1 cellular context compared by ENCODE assay signal in the genomic region with DNA sequence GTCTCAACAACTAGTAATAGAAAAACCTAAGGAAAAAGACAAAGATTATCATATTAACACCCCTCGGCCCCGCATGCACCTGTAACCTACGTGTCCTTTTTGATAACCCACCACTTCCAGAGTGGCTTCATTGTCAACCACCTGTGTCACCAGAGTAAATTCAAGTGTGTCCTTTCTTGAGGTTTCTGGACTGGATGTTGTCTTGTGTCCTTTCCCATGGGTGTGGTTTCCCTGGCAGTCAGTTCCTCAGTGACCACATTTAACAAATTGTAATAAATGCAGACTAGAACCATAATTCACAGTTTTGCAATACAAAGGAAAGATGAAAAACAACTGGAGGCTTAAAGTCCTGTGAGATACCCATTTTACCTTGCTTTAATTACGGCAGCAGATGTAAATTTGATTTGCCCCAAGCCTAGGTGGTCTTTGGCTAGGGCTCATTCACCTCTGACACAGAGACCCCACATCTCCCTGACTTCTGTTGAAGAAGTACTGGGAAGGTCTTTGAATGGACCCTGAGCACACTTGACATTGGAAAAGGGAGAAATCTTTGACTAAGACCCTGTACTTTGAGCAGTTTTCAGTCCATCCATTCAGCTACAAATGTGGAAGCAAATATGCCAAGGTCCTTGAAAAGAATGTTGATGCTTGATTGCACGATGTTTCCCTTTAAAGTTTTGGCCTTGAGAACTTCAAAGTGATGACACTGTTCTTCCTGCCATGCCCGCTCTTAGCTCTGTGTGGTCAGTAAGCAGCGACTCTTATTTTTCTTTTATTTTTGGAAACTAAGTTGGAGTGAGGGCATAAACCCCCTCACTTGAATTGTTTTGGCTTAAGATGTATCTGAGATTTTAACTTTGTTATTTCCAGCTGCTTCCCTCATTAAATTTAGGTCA.
TF ChIP-seq lines count a peak whose summit lies in the region.

No MANE protein-coding gene starts in this region.

TF ChIP-seq in HepG2, 621 proteins besides CTCF, POLR2A, EP300 and RAD21 (continued from another document and continues in another):
- TF ChIP-seq ZNF704 (CRISPR knock-in tag; IDR thresholded peaks at IDR 0.05; ENCODE audit: borderline replicate concordance) (no peak), SMARCC2 (IDR thresholded peaks at IDR 0.05) (no peak), MATR3 (CRISPR knock-in tag; IDR thresholded peaks at IDR 0.05) (no peak), ZC3H13 (CRISPR knock-in tag; IDR thresholded peaks at IDR 0.05) (no peak), BATF2 (CRISPR knock-in tag; IDR thresholded peaks at IDR 0.05) (no peak), PHB2 (IDR thresholded peaks at IDR 0.05; ENCODE audit: partially characterized antibody) (no peak), ZNF83 (CRISPR knock-in tag; IDR thresholded peaks at IDR 0.05; ENCODE audit: borderline replicate concordance) (no peak), HOXA7 (CRISPR knock-in tag; IDR thresholded peaks at IDR 0.05) (no peak), RFXANK (CRISPR knock-in tag; IDR thresholded peaks at IDR 0.05) (0 out of 2 replicates have a peak, but pooled peaks have one; percentile 28), KAT2B (IDR thresholded peaks at IDR 0.05; ENCODE audit: borderline replicate concordance, low read depth, low read length) (no peak), ZNF564 (CRISPR knock-in tag; IDR thresholded peaks at IDR 0.05) (no peak), REXO4 (CRISPR knock-in tag; IDR thresholded peaks at IDR 0.05; ENCODE audit: borderline replicate concordance) (no peak), SRSF1 (optimal IDR thresholded peaks at IDR 0.05; ENCODE audit: low read depth, low read length) (no peak), SIX1 (CRISPR knock-in tag; IDR thresholded peaks at IDR 0.05; ENCODE audit: borderline replicate concordance) (peak; percentile 53; the same call in 1 of the 2 replicates), TBX2 (CRISPR knock-in tag; IDR thresholded peaks at IDR 0.05; ENCODE audit: borderline replicate concordance) (peak; percentile 89), ZNF7 (CRISPR knock-in tag; IDR thresholded peaks at IDR 0.05) (peak; percentile 82), TSC22D2 (CRISPR knock-in tag; IDR thresholded peaks at IDR 0.05; ENCODE audit: borderline replicate concordance) (no peak), ZNF180 (CRISPR knock-in tag; IDR thresholded peaks at IDR 0.05; ENCODE audit: borderline replicate concordance, low read depth) (no peak), TAF1 (CRISPR knock-in tag; IDR thresholded peaks at IDR 0.05) (no peak), ZFP36 (IDR thresholded peaks at IDR 0.05; ENCODE audit: borderline replicate concordance, low read depth, low read length, partially characterized antibody) (no peak), FOXO4 (CRISPR knock-in tag; conservative IDR thresholded peaks at IDR 0.05) (no peak), DMTF1 (CRISPR knock-in tag; IDR thresholded peaks at IDR 0.05) (no peak), ZNF557 (CRISPR knock-in tag; IDR thresholded peaks at IDR 0.05) (0 out of 2 replicates have a peak, but pooled peaks have one; percentile 19), CBFB (CRISPR knock-in tag; IDR thresholded peaks at IDR 0.05) (no peak; the same call in 1 of the 2 replicates), ZNF431 (CRISPR knock-in tag; IDR thresholded peaks at IDR 0.05; ENCODE audit: borderline replicate concordance, low read depth) (no peak), ZNF770 (CRISPR knock-in tag; IDR thresholded peaks at IDR 0.05) (no peak), NFRKB (IDR thresholded peaks at IDR 0.05) (no peak), TAF15 (IDR thresholded peaks at IDR 0.05; ENCODE audit: low read depth, low read length, poor library complexity, severe bottlenecking) (no peak), ZSCAN25 (CRISPR knock-in tag; IDR thresholded peaks at IDR 0.05) (no peak), HNF1B (CRISPR knock-in tag; IDR thresholded peaks at IDR 0.05) (peak; percentile 85)
- TF ChIP-seq, protein P1, sequence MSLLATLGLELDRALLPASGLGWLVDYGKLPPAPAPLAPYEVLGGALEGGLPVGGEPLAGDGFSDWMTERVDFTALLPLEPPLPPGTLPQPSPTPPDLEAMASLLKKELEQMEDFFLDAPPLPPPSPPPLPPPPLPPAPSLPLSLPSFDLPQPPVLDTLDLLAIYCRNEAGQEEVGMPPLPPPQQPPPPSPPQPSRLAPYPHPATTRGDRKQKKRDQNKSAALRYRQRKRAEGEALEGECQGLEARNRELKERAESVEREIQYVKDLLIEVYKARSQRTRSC (CRISPR knock-in tag; IDR thresholded peaks at IDR 0.05; ENCODE audit: low read depth): no peak
- TF ChIP-seq, protein P2, sequence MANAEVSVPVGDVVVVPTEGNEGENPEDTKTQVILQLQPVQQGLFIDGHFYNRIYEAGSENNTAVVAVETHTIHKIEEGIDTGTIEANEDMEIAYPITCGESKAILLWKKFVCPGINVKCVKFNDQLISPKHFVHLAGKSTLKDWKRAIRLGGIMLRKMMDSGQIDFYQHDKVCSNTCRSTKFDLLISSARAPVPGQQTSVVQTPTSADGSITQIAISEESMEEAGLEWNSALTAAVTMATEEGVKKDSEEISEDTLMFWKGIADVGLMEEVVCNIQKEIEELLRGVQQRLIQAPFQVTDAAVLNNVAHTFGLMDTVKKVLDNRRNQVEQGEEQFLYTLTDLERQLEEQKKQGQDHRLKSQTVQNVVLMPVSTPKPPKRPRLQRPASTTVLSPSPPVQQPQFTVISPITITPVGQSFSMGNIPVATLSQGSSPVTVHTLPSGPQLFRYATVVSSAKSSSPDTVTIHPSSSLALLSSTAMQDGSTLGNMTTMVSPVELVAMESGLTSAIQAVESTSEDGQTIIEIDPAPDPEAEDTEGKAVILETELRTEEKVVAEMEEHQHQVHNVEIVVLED (CRISPR knock-in tag; IDR thresholded peaks at IDR 0.05; ENCODE audit: borderline replicate concordance): 0 out of 2 replicates have a peak, but pooled peaks have one; percentile 21
- TF ChIP-seq, protein P3, sequence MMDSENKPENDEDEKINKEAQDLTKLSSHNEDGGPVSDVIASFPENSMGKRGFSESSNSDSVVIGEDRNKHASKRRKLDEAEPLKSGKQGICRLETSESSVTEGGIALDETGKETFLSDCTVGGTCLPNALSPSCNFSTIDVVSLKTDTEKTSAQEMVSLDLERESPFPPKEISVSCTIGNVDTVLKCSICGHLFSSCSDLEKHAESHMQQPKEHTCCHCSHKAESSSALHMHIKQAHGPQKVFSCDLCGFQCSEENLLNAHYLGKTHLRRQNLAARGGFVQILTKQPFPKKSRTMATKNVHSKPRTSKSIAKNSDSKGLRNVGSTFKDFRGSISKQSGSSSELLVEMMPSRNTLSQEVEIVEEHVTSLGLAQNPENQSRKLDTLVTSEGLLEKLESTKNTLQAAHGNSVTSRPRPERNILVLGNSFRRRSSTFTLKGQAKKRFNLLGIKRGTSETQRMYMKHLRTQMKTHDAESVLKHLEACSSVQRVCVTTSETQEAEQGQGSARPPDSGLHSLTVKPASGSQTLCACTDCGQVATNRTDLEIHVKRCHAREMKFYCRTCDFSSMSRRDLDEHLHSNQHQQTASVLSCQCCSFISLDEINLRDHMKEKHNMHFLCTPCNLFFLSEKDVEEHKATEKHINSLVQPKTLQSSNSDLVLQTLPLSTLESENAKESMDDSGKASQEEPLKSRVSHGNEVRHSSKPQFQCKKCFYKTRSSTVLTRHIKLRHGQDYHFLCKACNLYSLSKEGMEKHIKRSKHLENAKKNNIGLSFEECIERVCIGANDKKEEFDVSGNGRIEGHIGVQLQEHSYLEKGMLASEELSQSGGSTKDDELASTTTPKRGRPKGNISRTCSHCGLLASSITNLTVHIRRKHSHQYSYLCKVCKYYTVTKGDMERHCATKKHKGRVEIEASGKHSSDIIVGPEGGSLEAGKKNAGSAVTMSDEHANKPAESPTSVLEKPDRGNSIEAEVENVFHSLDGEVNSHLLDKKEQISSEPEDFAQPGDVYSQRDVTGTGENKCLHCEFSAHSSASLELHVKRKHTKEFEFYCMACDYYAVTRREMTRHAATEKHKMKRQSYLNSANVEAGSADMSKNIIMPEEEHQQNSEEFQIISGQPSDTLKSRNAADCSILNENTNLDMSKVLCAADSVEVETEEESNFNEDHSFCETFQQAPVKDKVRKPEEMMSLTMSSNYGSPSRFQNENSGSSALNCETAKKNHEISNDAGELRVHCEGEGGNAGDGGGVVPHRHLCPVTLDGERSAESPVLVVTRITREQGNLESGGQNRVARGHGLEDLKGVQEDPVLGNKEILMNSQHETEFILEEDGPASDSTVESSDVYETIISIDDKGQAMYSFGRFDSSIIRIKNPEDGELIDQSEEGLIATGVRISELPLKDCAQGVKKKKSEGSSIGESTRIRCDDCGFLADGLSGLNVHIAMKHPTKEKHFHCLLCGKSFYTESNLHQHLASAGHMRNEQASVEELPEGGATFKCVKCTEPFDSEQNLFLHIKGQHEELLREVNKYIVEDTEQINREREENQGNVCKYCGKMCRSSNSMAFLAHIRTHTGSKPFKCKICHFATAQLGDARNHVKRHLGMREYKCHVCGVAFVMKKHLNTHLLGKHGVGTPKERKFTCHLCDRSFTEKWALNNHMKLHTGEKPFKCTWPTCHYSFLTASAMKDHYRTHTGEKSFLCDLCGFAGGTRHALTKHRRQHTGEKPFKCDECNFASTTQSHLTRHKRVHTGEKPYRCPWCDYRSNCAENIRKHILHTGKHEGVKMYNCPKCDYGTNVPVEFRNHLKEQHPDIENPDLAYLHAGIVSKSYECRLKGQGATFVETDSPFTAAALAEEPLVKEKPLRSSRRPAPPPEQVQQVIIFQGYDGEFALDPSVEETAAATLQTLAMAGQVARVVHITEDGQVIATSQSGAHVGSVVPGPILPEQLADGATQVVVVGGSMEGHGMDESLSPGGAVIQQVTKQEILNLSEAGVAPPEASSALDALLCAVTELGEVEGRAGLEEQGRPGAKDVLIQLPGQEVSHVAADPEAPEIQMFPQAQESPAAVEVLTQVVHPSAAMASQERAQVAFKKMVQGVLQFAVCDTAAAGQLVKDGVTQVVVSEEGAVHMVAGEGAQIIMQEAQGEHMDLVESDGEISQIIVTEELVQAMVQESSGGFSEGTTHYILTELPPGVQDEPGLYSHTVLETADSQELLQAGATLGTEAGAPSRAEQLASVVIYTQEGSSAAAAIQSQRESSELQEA (CRISPR knock-in tag; IDR thresholded peaks at IDR 0.05; ENCODE audit: not compliant biosample characterization): no peak
